Comparison of ENCODE assay signal across 12 cellular contexts in genomic region chr17:6775871-6776405, GRCh38. TPM values are rescaled to one million over a fixed set of nuclear protein-coding genes. Genes with fewer than 3 reads are reported as not detected.
DNase-seq lines count a peak whose midpoint lies in the region; ATAC-seq and TF ChIP-seq lines count a peak whose summit lies in the region.
"Had no signal": no experiment of that assay in that cellular context is flagged by ENCODE, and none has a peak within 500 bp of the region (broad histone marks: within the 10 kb centered on the region; RNA-seq: fewer than 3 reads in every experiment).

Gene FBXO39, plus strand, starts transcription at chr17:6776215. Its CDS starts 3,654 bp downstream, at chr17:6779869.

- CTCF ChIA-PET in activated CD8-positive, alpha-beta memory T cell treated with anti-CD3 and anti-CD28 coated beads, Interleukin-2, amount 10 ng/mL, durations not matched to agents 7 days and 5 days (lab: Charles Lee) = no interaction called here

- H3K4me1 Mint-ChIP-seq in activated CD8-positive, alpha-beta memory T cell treated with anti-CD3 and anti-CD28 coated beads, Interleukin-2, amount 10 ng/mL, durations not matched to agents 7 days and 5 days = peaks cover 13% of the 10 kb centered on the region

- peaks cover 44% of the 10 kb centered on the region for H3K36me3 Mint-ChIP-seq in activated CD8-positive, alpha-beta memory T cell treated with anti-CD3 and anti-CD28 coated beads, Interleukin-2, amount 10 ng/mL, durations not matched to agents 7 days and 5 days

- H3K9ac ChIP-seq in adipocyte (ENCODE audit: low read length) (no peak within 1 kb of the TSS), iPS-20b (ENCODE audit: low read depth, low read length) (no peak within 1 kb of the TSS), skeletal muscle satellite cell (ENCODE audit: low read depth, low read length) (no peak within 1 kb of the TSS)

- H3K36me3 ChIP-seq in adipocyte (ENCODE audit: control insufficient read depth, insufficient read depth, low read length, severe bottlenecking) (peaks cover 32% of the 10 kb centered on the region), iPS-20b (ENCODE audit: insufficient read depth, low read depth, low read length) (no peaks in the 10 kb centered on the region), skeletal muscle satellite cell (ENCODE audit: insufficient read depth, low read length) (peaks cover 13% of the 10 kb centered on the region), HAP-1 (replicated peaks) (no peaks in the 10 kb centered on the region), mucosa of descending colon (ENCODE audit: low read depth) (peaks cover 2% of the 10 kb centered on the region)
- H3K36me3 ChIP-seq: uterus had no signal

- H3K9me3 ChIP-seq in adipocyte (ENCODE audit: control insufficient read depth, low read length) = peaks cover 24% of the 10 kb centered on the region
- no peaks in the 10 kb centered on the region for H3K9me3 ChIP-seq in iPS-20b (ENCODE audit: insufficient read depth, low read depth, low read length)
- H3K9me3 ChIP-seq in skeletal muscle satellite cell (replicated peaks; ENCODE audit: low read length) = no peaks in the 10 kb centered on the region
- H3K9me3 ChIP-seq in HAP-1 = no peaks in the 10 kb centered on the region
- peaks cover 19% of the 10 kb centered on the region for H3K9me3 ChIP-seq in mucosa of descending colon

- H3K27me3 ChIP-seq in adipocyte (replicated peaks; ENCODE audit: control insufficient read depth, insufficient read depth, low read length) (peaks cover 52% of the 10 kb centered on the region), iPS-20b (ENCODE audit: insufficient read depth, low read length) (peaks cover 68% of the 10 kb centered on the region), skeletal muscle satellite cell (ENCODE audit: control insufficient read depth, insufficient read depth, low read length) (peaks cover 39% of the 10 kb centered on the region), HAP-1 (ENCODE audit: low read depth) (no peaks in the 10 kb centered on the region)
- H3K27me3 ChIP-seq: uterus had no signal

- peaks cover 27% of the 10 kb centered on the region for H3K27me3 Mint-ChIP-seq in activated CD8-positive, alpha-beta memory T cell treated with anti-CD3 and anti-CD28 coated beads, Interleukin-2, amount 10 ng/mL, durations not matched to agents 7 days and 5 days

- peak within 1 kb of the TSS; percentile 79 for H3K4me2 ChIP-seq in skeletal muscle satellite cell (ENCODE audit: low read length)

- H3K9me3 Mint-ChIP-seq in activated CD8-positive, alpha-beta memory T cell treated with anti-CD3 and anti-CD28 coated beads, Interleukin-2, amount 10 ng/mL, durations not matched to agents 7 days and 5 days (ENCODE audit: low read depth) = peaks cover 23% of the 10 kb centered on the region

- peak; percentile 52 for DNase-seq in activated CD8-positive, alpha-beta memory T cell treated with anti-CD3 and anti-CD28 coated beads, Interleukin-2, amount 10 ng/mL, durations not matched to agents 7 days and 5 days
- DNase-seq in activated CD8-positive, alpha-beta memory T cell treated with anti-CD3 and anti-CD28 coated beads, Interleukin-2, amount 50 U/mL, for 4 hours = no peak
- no peak for DNase-seq in adipocyte (ENCODE audit: low read depth)
- DNase-seq in HAP-1 (ENCODE audit: low spot score in 2 of 2) = no peak
- no peak for DNase-seq in mucosa of descending colon
- DNase-seq: NCI-H526, uterus had no signal

- H3K27ac Mint-ChIP-seq in activated CD8-positive, alpha-beta memory T cell treated with anti-CD3 and anti-CD28 coated beads, Interleukin-2, amount 10 ng/mL, durations not matched to agents 7 days and 5 days = peak within 1 kb of the TSS; percentile 10

- H3K4me3 Mint-ChIP-seq in activated CD8-positive, alpha-beta memory T cell treated with anti-CD3 and anti-CD28 coated beads, Interleukin-2, amount 10 ng/mL, durations not matched to agents 7 days and 5 days = no peak within 1 kb of the TSS

- H3K4me1 ChIP-seq in adipocyte (ENCODE audit: control insufficient read depth, insufficient read depth, low read length) (no peaks in the 10 kb centered on the region), iPS-20b (ENCODE audit: insufficient read depth, low read length) (no peaks in the 10 kb centered on the region), skeletal muscle satellite cell (ENCODE audit: control insufficient read depth, insufficient read depth, low read length) (no peaks in the 10 kb centered on the region), HAP-1 (no peaks in the 10 kb centered on the region), mucosa of descending colon (ENCODE audit: low read depth) (no peaks in the 10 kb centered on the region)
- H3K4me1 ChIP-seq: uterus had no signal

- intact Hi-C loops in mucosa of descending colon (cut with DNase I, micrococcal nuclease) = no loop called here

- peak within 1 kb of the TSS; percentile 41 for H3K4me3 ChIP-seq in adipocyte (ENCODE audit: low read length)
- peak within 1 kb of the TSS; percentile 56; the same call in 1 of the 2 replicates for H3K4me3 ChIP-seq in iPS-20b (ENCODE audit: low read length)
- H3K4me3 ChIP-seq in skeletal muscle satellite cell (ENCODE audit: low read length) = peak within 1 kb of the TSS; percentile 55
- no peak within 1 kb of the TSS for H3K4me3 ChIP-seq in HAP-1
- no peak within 1 kb of the TSS for H3K4me3 ChIP-seq in mucosa of descending colon
- H3K4me3 ChIP-seq: SK-N-MC had no signal

- no peak for TF ChIP-seq CTCF in mucosa of descending colon (IDR thresholded peaks at IDR 0.05)

- peak; percentile 63 for ATAC-seq in activated CD8-positive, alpha-beta memory T cell treated with anti-CD3 and anti-CD28 coated beads, Interleukin-2, amount 10 ng/mL, durations not matched to agents 7 days and 5 days
- ATAC-seq in HG03097 (IDR thresholded peaks at IDR 0.05; ENCODE audit: low FRiP score, unreplicated experiment) (no peak), mucosa of descending colon (no peak)

- H3K27ac ChIP-seq in iPS-20b (ENCODE audit: low read length) = no peak within 1 kb of the TSS
- H3K27ac ChIP-seq: SK-N-MC, uterus had no signal

- in situ Hi-C loops in HAP-1 (cut with MboI; ENCODE audit: low sequenced_read_pairs) = no loop called here

RNA-seq across cellular contexts. Expression of gene FBXO39, which starts in this region (rescaled TPM):
- 1 to 10 TPM in 1 of 2 experiments, under 1 TPM in 1; 0.42 to 1.5 TPM for total RNA-seq in activated CD8-positive, alpha-beta memory T cell treated with anti-CD3 and anti-CD28 coated beads, Interleukin-2, amount 10 ng/mL, durations not matched to agents 7 days and 5 days
- 0.22 and 0.25 TPM in 2 replicates for total RNA-seq in skeletal muscle satellite cell (2012; rRNA removed)
- under 1 TPM in 1 of 3 donors, not detected in 2; 0.16 TPM for total RNA-seq in mucosa of descending colon
- total RNA-seq: epithelial cell of proximal tubule had no signal

Comparison
In these comparisons a context has a peak if more than half of its experiments do, and no peak if none do; other contexts are left out.
1. H3K4me3 ChIP-seq: peak in adipocyte (single experiment), iPS-20b (single experiment) and skeletal muscle satellite cell (single experiment); none in HAP-1 (single experiment) and mucosa of descending colon (single experiment).